ENCODE assay signal across 10 cellular contexts in the genomic region with DNA sequence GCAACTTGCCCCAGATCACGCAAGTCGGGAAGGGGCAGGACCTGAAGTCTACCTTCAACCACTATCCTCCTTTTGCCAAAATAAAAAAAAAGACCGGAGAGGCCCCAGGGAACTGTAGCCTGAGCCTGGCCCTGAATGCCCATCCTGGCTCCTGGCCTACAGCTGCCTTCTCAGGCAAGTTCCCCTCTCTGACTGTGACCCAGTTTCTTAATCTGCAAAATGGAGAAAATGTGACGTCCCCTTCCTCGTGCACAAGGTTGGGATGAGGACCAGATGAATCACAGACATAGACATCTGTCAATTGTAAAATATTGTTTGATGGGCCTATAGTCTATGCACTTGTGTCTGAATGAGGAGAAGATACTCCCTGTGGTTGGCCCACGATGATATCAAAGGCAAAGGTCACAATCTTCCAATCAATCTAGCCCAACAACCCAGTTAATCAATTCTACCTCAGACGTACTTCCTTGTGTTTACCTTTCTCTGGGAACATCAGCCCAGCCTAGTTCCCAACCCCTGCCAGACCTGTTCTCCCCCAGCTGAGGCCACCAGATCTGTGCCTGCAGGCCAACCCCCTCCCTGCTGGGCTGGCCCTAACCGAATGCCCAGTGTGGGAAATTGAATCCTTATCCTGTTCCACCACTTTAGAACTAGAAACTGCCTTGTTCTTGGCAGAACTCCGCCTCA.
A peak's percentile ranks its signal among the peaks of the same experiment; 100 is the strongest.
DNase-seq lines count a peak whose midpoint lies in the region; ATAC-seq and TF ChIP-seq lines count a peak whose summit lies in the region.
"Had no signal": no experiment of that assay in that cellular context is flagged by ENCODE, and none has a peak within 500 bp of the region (broad histone marks: within the 10 kb centered on the region; RNA-seq: fewer than 3 reads in every experiment).

No MANE protein-coding gene starts in this region.

- peaks cover 21% of the 10 kb centered on the region for H3K36me3 Mint-ChIP-seq in Caco-2 (ENCODE audit: insufficient read depth, unreplicated experiment)
- H3K36me3 Mint-ChIP-seq in progenitor cell of endocrine pancreas (ENCODE audit: insufficient read depth), result peaks cover 7% of the 10 kb centered on the region

- POLR2A ChIA-PET in Caco-2 (lab: Charles Lee), result no interaction called here

- CTCF ChIA-PET in Caco-2 (lab: Charles Lee), result no interaction called here

- H3K4me3 Mint-ChIP-seq in Caco-2 (ENCODE audit: unreplicated experiment) (peak overlapping the region; percentile 27), progenitor cell of endocrine pancreas (ENCODE audit: low read depth) (peak overlapping the region; percentile 45)

- peaks cover 10% of the 10 kb centered on the region for H3K9me3 Mint-ChIP-seq in Caco-2 (ENCODE audit: unreplicated experiment)
- peaks cover 41% of the 10 kb centered on the region for H3K9me3 Mint-ChIP-seq in progenitor cell of endocrine pancreas (ENCODE audit: low read depth)

- H3K36me3 ChIP-seq in Caco-2 (ENCODE audit: control insufficient read depth, insufficient read depth, low read length) (no peaks in the 10 kb centered on the region), right atrium auricular region (no peaks in the 10 kb centered on the region), Karpas-422 (ENCODE audit: insufficient read depth, low read length) (no peaks in the 10 kb centered on the region)

- intact Hi-C loops in Caco-2 (cut with micrococcal nuclease; ENCODE audit: unreplicated experiment), result loop anchor here (2.0 to 5.0 kb wide), 3 partner anchors 63 to 137 kb away; partner anchors contain the start of gene LIPC

- no peak overlapping the region for H3K9ac ChIP-seq in Karpas-422 (ENCODE audit: low read length)

- H3K4me3 ChIP-seq in Caco-2 (ENCODE audit: low read depth, low read length), result no peak overlapping the region
- no peak overlapping the region for H3K4me3 ChIP-seq in right atrium auricular region
- no peak overlapping the region for H3K4me3 ChIP-seq in Karpas-422 (ENCODE audit: low read length)

- DNase-seq in Caco-2 (peak in 1 of 2 experiments; percentile 48), RPMI7951 (ENCODE audit: low read depth) (peak; percentile 50), right atrium auricular region (ENCODE audit: low spot score) (no peak), progenitor cell of endocrine pancreas (ENCODE audit: low spot score, unreplicated experiment) (peak; percentile 23), NAMALWA (ENCODE audit: low spot score) (no peak), Karpas-422 (no peak)
- DNase-seq: activated CD4-positive, CD25-positive, alpha-beta regulatory T cell treated with anti-CD3 and anti-CD28 coated beads, Interleukin-2, amount 50 U/mL, for 72 hours; NK-92 treated with Interleukin-12 subunit alpha and Interleukin-12 subunit beta, amount 100 ng/mL, for 24 hours had no signal

- no peak overlapping the region for H2AFZ ChIP-seq in Karpas-422 (ENCODE audit: low read length)

- H3K27me3 Mint-ChIP-seq in Caco-2 (ENCODE audit: insufficient read depth, unreplicated experiment) (no peaks in the 10 kb centered on the region), progenitor cell of endocrine pancreas (no peaks in the 10 kb centered on the region)

- H3K27ac ChIP-seq in right atrium auricular region (peak overlapping the region; percentile 85 to 95), Karpas-422 (ENCODE audit: low read length) (no peak overlapping the region)

- no peak overlapping the region for H3K4me2 ChIP-seq in Karpas-422 (ENCODE audit: low read depth, low read length, poor library complexity, severe bottlenecking)

- H3K4me1 ChIP-seq in Caco-2 (peaks cover 36% of the 10 kb centered on the region), right atrium auricular region (peaks cover 0 to 38% of the 10 kb centered on the region in 2 donors), Karpas-422 (ENCODE audit: low read length) (peaks cover 3% of the 10 kb centered on the region; the same call in 1 of the 2 replicates)

- H3K4me1 Mint-ChIP-seq in Caco-2 (ENCODE audit: low read depth, unreplicated experiment) (peaks cover 42% of the 10 kb centered on the region), progenitor cell of endocrine pancreas (ENCODE audit: low read depth) (peaks cover 41% of the 10 kb centered on the region)

- H3K9me2 ChIP-seq in Karpas-422 (replicated peaks; ENCODE audit: insufficient read depth, low read length), result no peaks in the 10 kb centered on the region

- BruUV-seq in Caco-2 (replicated peaks; lab: Mats Ljungman, UMichigan), result no TSS peak

- H3K27me3 ChIP-seq in Caco-2 (replicated peaks; ENCODE audit: control insufficient read depth, insufficient read depth, low read length), result no peaks in the 10 kb centered on the region
- H3K27me3 ChIP-seq in right atrium auricular region, result no peaks in the 10 kb centered on the region
- no peaks in the 10 kb centered on the region for H3K27me3 ChIP-seq in Karpas-422 (ENCODE audit: low read length)

- ATAC-seq in GM19395 (IDR thresholded peaks at IDR 0.05; ENCODE audit: unreplicated experiment) (no peak), HG03469 (IDR thresholded peaks at IDR 0.05; ENCODE audit: unreplicated experiment) (no peak)

- TF ChIP-seq CTCF in Caco-2 (IDR thresholded peaks at IDR 0.05; ENCODE audit: insufficient read depth in 1 of 2, low read depth in 1 of 2, low read length in 1 of 2, severe bottlenecking in 1 of 2, unreplicated experiment in 1 of 2), result no peak
- TF ChIP-seq CTCF in right atrium auricular region (IDR thresholded peaks at IDR 0.05), result no peak
- no peak for TF ChIP-seq CTCF in progenitor cell of endocrine pancreas (IDR thresholded peaks at IDR 0.05; ENCODE audit: unreplicated experiment)

- H4K20me1 ChIP-seq in Karpas-422 (ENCODE audit: insufficient read depth, low read depth, low read length), result no peaks in the 10 kb centered on the region

- H3K79me2 ChIP-seq in Karpas-422 (ENCODE audit: low read length), result no peaks in the 10 kb centered on the region

- 0 out of 2 replicates have a peak, but pooled peaks cover 3% of the 10 kb centered on the region for H3K9me3 ChIP-seq in Caco-2
- H3K9me3 ChIP-seq in right atrium auricular region, result peaks cover 0 to 5% of the 10 kb centered on the region in 2 donors
- no peaks in the 10 kb centered on the region for H3K9me3 ChIP-seq in Karpas-422 (ENCODE audit: low read length)

- peak overlapping the region; percentile 94 for H3K27ac Mint-ChIP-seq in Caco-2 (ENCODE audit: unreplicated experiment)
- peak overlapping the region; percentile 98 for H3K27ac Mint-ChIP-seq in progenitor cell of endocrine pancreas

Comparison
In these comparisons a context has a peak if more than half of its experiments do, and no peak if none do; other contexts are left out.
1. DNase-seq: peak in RPMI7951 (single experiment) and progenitor cell of endocrine pancreas (single experiment); none in right atrium auricular region (single experiment), NAMALWA (single experiment) and Karpas-422 (single experiment).